ENCODE assay signal across 1 cellular context in genomic region chr7:87038993-87039716, GRCh38.
TF ChIP-seq lines count a peak whose summit lies in the region.

No MANE protein-coding gene starts in this region.

TF ChIP-seq in K562, 482 proteins besides CTCF, POLR2A, EP300 and RAD21 (continues in another document):
- TF ChIP-seq HLTF (IDR thresholded peaks at IDR 0.05) (0 out of 2 replicates have a peak, but pooled peaks have one; percentile 50), HDAC3 (IDR thresholded peaks at IDR 0.05; ENCODE audit: borderline replicate concordance, partially characterized antibody) (peak; percentile 7), ZNF592 (IDR thresholded peaks at IDR 0.05) (0 out of 2 replicates have a peak, but pooled peaks have one; percentile 28), FOXP4 (CRISPR knock-in tag; IDR thresholded peaks at IDR 0.05; ENCODE audit: borderline replicate concordance) (no peak), SMARCA5 (IDR thresholded peaks at IDR 0.05) (0 out of 2 replicates have a peak, but pooled peaks have one; percentile 29), HMBOX1 (IDR thresholded peaks at IDR 0.05) (peak; percentile 51; the same call in 1 of the 2 replicates), NCOA1 (IDR thresholded peaks at IDR 0.05; ENCODE audit: low read depth) (0 out of 2 replicates have a peak, but pooled peaks have one; percentile 12), THRAP3 (IDR thresholded peaks at IDR 0.05; ENCODE audit: borderline replicate concordance) (peak; percentile 87), ZNF644 (tag; IDR thresholded peaks at IDR 0.05; ENCODE audit: low read depth) (no peak), ADNP (tag; IDR thresholded peaks at IDR 0.05) (no peak), ARID2 (IDR thresholded peaks at IDR 0.05) (0 out of 2 replicates have a peak, but pooled peaks have one; percentile 42), NONO (IDR thresholded peaks at IDR 0.05; ENCODE audit: low read depth in 2 of 2, low read length in 1 of 2) (no peak), E2F4 (CRISPR knock-in tag; IDR thresholded peaks at IDR 0.05; ENCODE audit: low read depth) (no peak), SRF (CRISPR knock-in tag; IDR thresholded peaks at IDR 0.05) (no peak), ARID4B (CRISPR knock-in tag; IDR thresholded peaks at IDR 0.05) (no peak), MIER1 (IDR thresholded peaks at IDR 0.05; ENCODE audit: low read depth) (peak; percentile 19; the same call in 1 of the 2 replicates), HDGF (IDR thresholded peaks at IDR 0.05) (peak; percentile 81; the same call in 1 of the 2 replicates), SMARCA4 (IDR thresholded peaks at IDR 0.05) (no peak; the same call in none of the 2 replicates), MEIS2 (IDR thresholded peaks at IDR 0.05; ENCODE audit: partially characterized antibody) (peak; percentile 41), TRIM28 (IDR thresholded peaks at IDR 0.05) (peak; percentile 15; the same call in 1 of the 2 replicates), MCM7 (IDR thresholded peaks at IDR 0.05) (0 out of 4 replicates have a peak, but pooled peaks of 1 of the 2 experiments have one; percentile 8)
- TF ChIP-seq, protein P1, sequence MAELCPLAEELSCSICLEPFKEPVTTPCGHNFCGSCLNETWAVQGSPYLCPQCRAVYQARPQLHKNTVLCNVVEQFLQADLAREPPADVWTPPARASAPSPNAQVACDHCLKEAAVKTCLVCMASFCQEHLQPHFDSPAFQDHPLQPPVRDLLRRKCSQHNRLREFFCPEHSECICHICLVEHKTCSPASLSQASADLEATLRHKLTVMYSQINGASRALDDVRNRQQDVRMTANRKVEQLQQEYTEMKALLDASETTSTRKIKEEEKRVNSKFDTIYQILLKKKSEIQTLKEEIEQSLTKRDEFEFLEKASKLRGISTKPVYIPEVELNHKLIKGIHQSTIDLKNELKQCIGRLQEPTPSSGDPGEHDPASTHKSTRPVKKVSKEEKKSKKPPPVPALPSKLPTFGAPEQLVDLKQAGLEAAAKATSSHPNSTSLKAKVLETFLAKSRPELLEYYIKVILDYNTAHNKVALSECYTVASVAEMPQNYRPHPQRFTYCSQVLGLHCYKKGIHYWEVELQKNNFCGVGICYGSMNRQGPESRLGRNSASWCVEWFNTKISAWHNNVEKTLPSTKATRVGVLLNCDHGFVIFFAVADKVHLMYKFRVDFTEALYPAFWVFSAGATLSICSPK (IDR thresholded peaks at IDR 0.05; ENCODE audit: borderline replicate concordance): peak; percentile 65; the same call in 1 of the 2 replicates
- TF ChIP-seq, protein P2, sequence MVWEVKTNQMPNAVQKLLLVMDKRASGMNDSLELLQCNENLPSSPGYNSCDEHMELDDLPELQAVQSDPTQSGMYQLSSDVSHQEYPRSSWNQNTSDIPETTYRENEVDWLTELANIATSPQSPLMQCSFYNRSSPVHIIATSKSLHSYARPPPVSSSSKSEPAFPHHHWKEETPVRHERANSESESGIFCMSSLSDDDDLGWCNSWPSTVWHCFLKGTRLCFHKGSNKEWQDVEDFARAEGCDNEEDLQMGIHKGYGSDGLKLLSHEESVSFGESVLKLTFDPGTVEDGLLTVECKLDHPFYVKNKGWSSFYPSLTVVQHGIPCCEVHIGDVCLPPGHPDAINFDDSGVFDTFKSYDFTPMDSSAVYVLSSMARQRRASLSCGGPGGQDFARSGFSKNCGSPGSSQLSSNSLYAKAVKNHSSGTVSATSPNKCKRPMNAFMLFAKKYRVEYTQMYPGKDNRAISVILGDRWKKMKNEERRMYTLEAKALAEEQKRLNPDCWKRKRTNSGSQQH (CRISPR knock-in tag; IDR thresholded peaks at IDR 0.05): no peak
- TF ChIP-seq, protein P3, sequence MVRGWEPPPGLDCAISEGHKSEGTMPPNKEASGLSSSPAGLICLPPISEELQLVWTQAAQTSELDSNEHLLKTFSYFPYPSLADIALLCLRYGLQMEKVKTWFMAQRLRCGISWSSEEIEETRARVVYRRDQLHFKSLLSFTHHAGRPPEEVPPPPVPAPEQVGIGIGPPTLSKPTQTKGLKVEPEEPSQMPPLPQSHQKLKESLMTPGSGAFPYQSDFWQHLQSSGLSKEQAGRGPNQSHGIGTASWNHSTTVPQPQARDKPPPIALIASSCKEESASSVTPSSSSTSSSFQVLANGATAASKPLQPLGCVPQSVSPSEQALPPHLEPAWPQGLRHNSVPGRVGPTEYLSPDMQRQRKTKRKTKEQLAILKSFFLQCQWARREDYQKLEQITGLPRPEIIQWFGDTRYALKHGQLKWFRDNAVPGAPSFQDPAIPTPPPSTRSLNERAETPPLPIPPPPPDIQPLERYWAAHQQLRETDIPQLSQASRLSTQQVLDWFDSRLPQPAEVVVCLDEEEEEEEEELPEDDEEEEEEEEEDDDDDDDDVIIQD (CRISPR knock-in tag; IDR thresholded peaks at IDR 0.05): no peak
- TF ChIP-seq, protein P4, sequence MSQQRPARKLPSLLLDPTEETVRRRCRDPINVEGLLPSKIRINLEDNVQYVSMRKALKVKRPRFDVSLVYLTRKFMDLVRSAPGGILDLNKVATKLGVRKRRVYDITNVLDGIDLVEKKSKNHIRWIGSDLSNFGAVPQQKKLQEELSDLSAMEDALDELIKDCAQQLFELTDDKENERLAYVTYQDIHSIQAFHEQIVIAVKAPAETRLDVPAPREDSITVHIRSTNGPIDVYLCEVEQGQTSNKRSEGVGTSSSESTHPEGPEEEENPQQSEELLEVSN (IDR thresholded peaks at IDR 0.05; ENCODE audit: borderline replicate concordance in 1 of 2, extremely low read depth in 1 of 2, insufficient read depth in 1 of 2, insufficient read length in 1 of 2, low read depth in 1 of 2, low read length in 1 of 2, poor library complexity in 1 of 2, severe bottlenecking in 1 of 2): no peak
- TF ChIP-seq, protein P5, sequence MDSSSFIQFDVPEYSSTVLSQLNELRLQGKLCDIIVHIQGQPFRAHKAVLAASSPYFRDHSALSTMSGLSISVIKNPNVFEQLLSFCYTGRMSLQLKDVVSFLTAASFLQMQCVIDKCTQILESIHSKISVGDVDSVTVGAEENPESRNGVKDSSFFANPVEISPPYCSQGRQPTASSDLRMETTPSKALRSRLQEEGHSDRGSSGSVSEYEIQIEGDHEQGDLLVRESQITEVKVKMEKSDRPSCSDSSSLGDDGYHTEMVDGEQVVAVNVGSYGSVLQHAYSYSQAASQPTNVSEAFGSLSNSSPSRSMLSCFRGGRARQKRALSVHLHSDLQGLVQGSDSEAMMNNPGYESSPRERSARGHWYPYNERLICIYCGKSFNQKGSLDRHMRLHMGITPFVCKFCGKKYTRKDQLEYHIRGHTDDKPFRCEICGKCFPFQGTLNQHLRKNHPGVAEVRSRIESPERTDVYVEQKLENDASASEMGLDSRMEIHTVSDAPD (CRISPR knock-in tag; IDR thresholded peaks at IDR 0.05): no peak
